ENCODE assay signal across 25 cellular contexts in genomic region chr4:139933104-139933503, GRCh38.
"Had no signal": no experiment of that assay in that cellular context is flagged by ENCODE, and none has a peak within 500 bp of the region (broad histone marks: within the 10 kb centered on the region; RNA-seq: fewer than 3 reads in every experiment).

No MANE protein-coding gene starts in this region.

- ATAC-seq: activated T-helper 17 cell treated with anti-CD3 and anti-CD28 coated beads, Interleukin-2, amount 50 U/mL, for 72 hours; SK-N-SH treated with all-trans-retinoic acid at 6 μM for 48 hours had no signal

- DNase-seq: activated B cell treated with CpG ODN at 0.5 μM for 24 hours; activated CD4-positive, alpha-beta memory T cell treated with anti-CD3 and anti-CD28 coated beads for 36 hours; activated CD4-positive, alpha-beta T cell treated with anti-CD3 and anti-CD28 coated beads, Interleukin-2, amount 10 ng/mL, durations not matched to agents 7 days and 5 days; activated CD8-positive, alpha-beta memory T cell treated with anti-CD3 and anti-CD28 coated beads for 24 hours; activated gamma-delta T cell; activated naive CD4-positive, alpha-beta T cell treated with anti-CD3 and anti-CD28 coated beads, Interleukin-2, amount 10 ng/mL, durations not matched to agents 7 days and 5 days; activated naive CD8-positive, alpha-beta T cell treated with anti-CD3 and anti-CD28 coated beads, Interleukin-2, amount 10 ng/mL, durations not matched to agents 7 days and 5 days; activated T-cell treated with anti-CD3 and anti-CD28 coated beads, Interleukin-2, amount 50 U/mL, for 48 hours; anterior cingulate cortex; cerebellar nuclear complex; MG63; NCI-H1105; NCI-H1436; NCI-H1694 treated with DMSO at 0.1 percent for 48 hours; NCI-H2029 treated with DMSO at 0.1 percent for 48 hours; NCI-H345; NCI-H510A; NCI-H526 treated with DMSO at 0.1 percent for 48 hours; Right ventricle myocardium superior; SJCRH30; SW 1271 had no signal

- H3K27me3 ChIP-seq: adrenal gland, MG63, Peyer's patch, SJCRH30 had no signal

- H3K27me3 Mint-ChIP-seq: activated B cell treated with CpG ODN at 0.5 μM for 24 hours; activated CD4-positive, alpha-beta T cell treated with anti-CD3 and anti-CD28 coated beads, Interleukin-2, amount 10 ng/mL, durations not matched to agents 7 days and 5 days; activated naive CD8-positive, alpha-beta T cell treated with anti-CD3 and anti-CD28 coated beads, Interleukin-2, amount 10 ng/mL, durations not matched to agents 7 days and 5 days had no signal

- H3K36me3 ChIP-seq: adrenal gland, MG63, Peyer's patch, SJCRH30 had no signal

- H3K4me3 Mint-ChIP-seq: activated B cell treated with CpG ODN at 0.5 μM for 24 hours; activated CD4-positive, alpha-beta memory T cell treated with anti-CD3 and anti-CD28 coated beads for 36 hours; activated CD4-positive, alpha-beta T cell treated with anti-CD3 and anti-CD28 coated beads, Interleukin-2, amount 10 ng/mL, durations not matched to agents 7 days and 5 days; activated naive CD4-positive, alpha-beta T cell treated with anti-CD3 and anti-CD28 coated beads, Interleukin-2, amount 10 ng/mL, durations not matched to agents 7 days and 5 days; activated naive CD8-positive, alpha-beta T cell treated with anti-CD3 and anti-CD28 coated beads, Interleukin-2, amount 10 ng/mL, durations not matched to agents 7 days and 5 days; activated T-helper 17 cell treated with anti-CD3 and anti-CD28 coated beads, Interleukin-2, amount 50 U/mL, for 72 hours had no signal

- H3K36me3 Mint-ChIP-seq: activated CD4-positive, alpha-beta memory T cell treated with anti-CD3 and anti-CD28 coated beads for 36 hours; activated naive CD4-positive, alpha-beta T cell treated with anti-CD3 and anti-CD28 coated beads, Interleukin-2, amount 10 ng/mL, durations not matched to agents 7 days and 5 days; activated naive CD8-positive, alpha-beta T cell treated with anti-CD3 and anti-CD28 coated beads, Interleukin-2, amount 10 ng/mL, durations not matched to agents 7 days and 5 days had no signal

- H3K27ac Mint-ChIP-seq: activated B cell treated with CpG ODN at 0.5 μM for 24 hours; activated CD4-positive, alpha-beta memory T cell treated with anti-CD3 and anti-CD28 coated beads for 36 hours; activated CD4-positive, alpha-beta T cell treated with anti-CD3 and anti-CD28 coated beads, Interleukin-2, amount 10 ng/mL, durations not matched to agents 7 days and 5 days; activated naive CD4-positive, alpha-beta T cell treated with anti-CD3 and anti-CD28 coated beads, Interleukin-2, amount 10 ng/mL, durations not matched to agents 7 days and 5 days; activated naive CD8-positive, alpha-beta T cell treated with anti-CD3 and anti-CD28 coated beads, Interleukin-2, amount 10 ng/mL, durations not matched to agents 7 days and 5 days; activated T-helper 17 cell treated with anti-CD3 and anti-CD28 coated beads, Interleukin-2, amount 50 U/mL, for 72 hours had no signal

- H3K4me1 Mint-ChIP-seq: activated B cell treated with CpG ODN at 0.5 μM for 24 hours; activated CD4-positive, alpha-beta T cell treated with anti-CD3 and anti-CD28 coated beads, Interleukin-2, amount 10 ng/mL, durations not matched to agents 7 days and 5 days; activated naive CD4-positive, alpha-beta T cell treated with anti-CD3 and anti-CD28 coated beads, Interleukin-2, amount 10 ng/mL, durations not matched to agents 7 days and 5 days; activated naive CD8-positive, alpha-beta T cell treated with anti-CD3 and anti-CD28 coated beads, Interleukin-2, amount 10 ng/mL, durations not matched to agents 7 days and 5 days; activated T-helper 17 cell treated with anti-CD3 and anti-CD28 coated beads, Interleukin-2, amount 50 U/mL, for 72 hours had no signal

- H3K4me3 ChIP-seq: adrenal gland, MG63, Peyer's patch, SJCRH30 had no signal

- H3K9me3 Mint-ChIP-seq: activated B cell treated with CpG ODN at 0.5 μM for 24 hours; activated CD4-positive, alpha-beta memory T cell treated with anti-CD3 and anti-CD28 coated beads for 36 hours; activated CD4-positive, alpha-beta T cell treated with anti-CD3 and anti-CD28 coated beads, Interleukin-2, amount 10 ng/mL, durations not matched to agents 7 days and 5 days; activated naive CD4-positive, alpha-beta T cell treated with anti-CD3 and anti-CD28 coated beads, Interleukin-2, amount 10 ng/mL, durations not matched to agents 7 days and 5 days; activated naive CD8-positive, alpha-beta T cell treated with anti-CD3 and anti-CD28 coated beads, Interleukin-2, amount 10 ng/mL, durations not matched to agents 7 days and 5 days; activated T-helper 17 cell treated with anti-CD3 and anti-CD28 coated beads, Interleukin-2, amount 50 U/mL, for 72 hours had no signal
